15 cellular contexts compared by ENCODE assay signal in the genomic region with DNA sequence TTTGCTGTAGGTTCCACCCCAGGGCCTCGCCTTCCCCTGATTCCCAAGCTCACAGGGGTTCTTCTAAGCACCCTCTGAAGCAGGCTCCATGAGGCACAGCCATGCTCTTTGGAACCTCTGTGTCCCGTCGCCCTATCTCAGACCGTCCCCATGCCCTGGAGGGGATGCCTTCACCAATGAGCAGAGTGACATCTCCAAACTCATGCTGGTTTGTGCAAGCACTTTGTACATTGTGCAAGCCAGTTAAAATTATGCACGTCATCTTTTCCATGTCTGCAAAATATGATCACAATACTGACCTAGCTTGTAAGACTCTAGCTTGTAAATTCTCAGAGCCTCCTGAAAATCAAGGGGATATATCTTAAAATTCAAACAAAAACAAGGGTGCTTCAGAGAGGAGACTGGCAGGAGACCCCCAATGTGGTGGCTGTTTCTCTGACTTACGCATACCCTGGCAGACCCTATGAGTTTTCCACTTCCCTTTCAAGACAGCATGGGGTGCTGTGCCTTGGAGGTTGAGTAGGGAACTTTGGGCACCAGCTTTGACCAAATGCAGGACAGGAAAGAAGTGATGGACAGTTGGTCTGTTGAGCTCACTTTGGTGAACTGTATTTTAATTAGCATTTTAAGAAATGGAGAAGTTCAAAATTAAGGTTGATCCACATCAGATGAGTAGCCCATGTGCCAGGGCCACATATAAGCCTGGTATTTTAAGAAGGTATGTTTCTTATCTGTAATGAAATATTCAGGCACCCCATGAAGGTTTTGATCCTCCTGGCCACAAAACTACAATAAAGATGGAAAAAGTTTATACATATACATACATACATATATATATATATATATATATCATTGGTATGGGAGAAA. TPM values are rescaled to one million over a fixed set of nuclear protein-coding genes. Genes with fewer than 3 reads are reported as not detected.
DNase-seq lines count a peak whose midpoint lies in the region; ATAC-seq and TF ChIP-seq lines count a peak whose summit lies in the region.
"Had no signal": no experiment of that assay in that cellular context is flagged by ENCODE, and none has a peak within 500 bp of the region (broad histone marks: within the 10 kb centered on the region; RNA-seq: fewer than 3 reads in every experiment).

No MANE protein-coding gene starts in this region.

- no peak for DNase-seq in Right ventricle myocardium superior
- no peak for DNase-seq in cardiac septum (ENCODE audit: low spot score)
- DNase-seq in body of pancreas, result peak in 1 of 4 donors; percentile 30
- no peak for DNase-seq in natural killer cell
- no peak for DNase-seq in SHP77 (lab: John Stamatoyannopoulos, UW)
- no peak for DNase-seq in CD4-positive, alpha-beta T cell
- no peak for DNase-seq in hippocampal formation (lab: John Stamatoyannopoulos, UW)
- DNase-seq: activated gamma-delta T cell, H7, mesendoderm, NCI-H187 treated with DMSO at 0.1 percent for 48 hours had no signal

- POLR2A ChIA-PET in CD4-positive, alpha-beta T cell (lab: Charles Lee), result interaction anchor here (1.0 kb wide), 1 partner anchor 45 kb away, joined by 4 read pairs; no protein-coding TSS in a partner anchor

- H3K4me3 Mint-ChIP-seq in natural killer cell, result peak overlapping the region; percentile 9
- H3K4me3 Mint-ChIP-seq in CD4-positive, alpha-beta T cell, result no peak overlapping the region
- H3K4me3 Mint-ChIP-seq: activated CD4-positive, alpha-beta T cell treated with anti-CD3 and anti-CD28 coated beads, Interleukin-2, amount 10 ng/mL, durations not matched to agents 7 days and 5 days had no signal

- ATAC-seq in Right ventricle myocardium superior (ENCODE audit: poor library complexity) (peak; percentile 38), body of pancreas (peak; percentile 6), natural killer cell (peak in 1 of 3 donors; percentile 44), HG02973 (IDR thresholded peaks at IDR 0.05; ENCODE audit: unreplicated experiment) (no peak)
- no peak for ATAC-seq in CD4-positive, alpha-beta T cell (ENCODE audit: poor library complexity)

- no peak overlapping the region for H3K4me3 ChIP-seq in body of pancreas
- H3K4me3 ChIP-seq: thoracic aorta had no signal

- peaks cover 19 to 29% of the 10 kb centered on the region in 2 donors for H3K4me1 Mint-ChIP-seq in natural killer cell
- peaks cover 31% of the 10 kb centered on the region for H3K4me1 Mint-ChIP-seq in CD4-positive, alpha-beta T cell (ENCODE audit: low read depth)

- intact Hi-C loops in Right ventricle myocardium superior (cut with DNase I) (no loop called here), cardiac septum (cut with DNase I) (no loop called here), body of pancreas (cut with DNase I) (no loop called here), natural killer cell (cut with micrococcal nuclease) (no loop called here)
- intact Hi-C loops in CD4-positive, alpha-beta T cell (cut with DNase I, micrococcal nuclease), result no loop called here

- H3K36me3 ChIP-seq in body of pancreas (replicated peaks in 1 of 2; ENCODE audit: insufficient read depth in 1 of 2, low read depth in 2 of 2), result no peaks in the 10 kb centered on the region

- peak in 1 of 3 donors; percentile 9 for TF ChIP-seq POLR2A in body of pancreas (IDR thresholded peaks at IDR 0.05)

- no peaks in the 10 kb centered on the region for H3K27me3 Mint-ChIP-seq in natural killer cell (ENCODE audit: low read depth in 2 of 2)
- H3K27me3 Mint-ChIP-seq in CD4-positive, alpha-beta T cell, result no peaks in the 10 kb centered on the region
- H3K27me3 Mint-ChIP-seq: activated CD4-positive, alpha-beta T cell treated with anti-CD3 and anti-CD28 coated beads, Interleukin-2, amount 10 ng/mL, durations not matched to agents 7 days and 5 days had no signal

- CTCF ChIA-PET in CD4-positive, alpha-beta T cell (lab: Charles Lee), result interaction anchor here (1.7 kb wide), 1 partner anchor 9 kb away, joined by 5 read pairs; no protein-coding TSS in a partner anchor

- H3K27me3 ChIP-seq in body of pancreas, result no peaks in the 10 kb centered on the region
- H3K27me3 ChIP-seq in CD4-positive, alpha-beta T cell (ENCODE audit: control insufficient read depth, insufficient read depth, low read length), result no peaks in the 10 kb centered on the region

- TF ChIP-seq CTCF in body of pancreas (IDR thresholded peaks at IDR 0.05), result no peak
- TF ChIP-seq CTCF in natural killer cell (IDR thresholded peaks at IDR 0.05), result no peak
- no peak for TF ChIP-seq CTCF in CD4-positive, alpha-beta T cell (IDR thresholded peaks at IDR 0.05)

- H3K4me1 ChIP-seq in body of pancreas, result peaks cover 11% of the 10 kb centered on the region

- peak overlapping the region in 1 of 4 donors; percentile 67 for H3K27ac ChIP-seq in body of pancreas
- H3K27ac ChIP-seq in CD4-positive, alpha-beta T cell (ENCODE audit: low read depth, low read length), result no peak overlapping the region
- H3K27ac ChIP-seq: epithelial cell of prostate, thoracic aorta had no signal

- 76 to 98% methylated on average over 6 of the region's 6 CpGs for WGBS in body of pancreas, 2 donors

- no peaks in the 10 kb centered on the region for H3K9me3 ChIP-seq in body of pancreas
- no peaks in the 10 kb centered on the region for H3K9me3 ChIP-seq in CD4-positive, alpha-beta T cell (ENCODE audit: control insufficient read depth, low read length)
- H3K9me3 ChIP-seq: thoracic aorta had no signal

- no peaks in the 10 kb centered on the region for H3K9me3 Mint-ChIP-seq in natural killer cell
- H3K9me3 Mint-ChIP-seq in CD4-positive, alpha-beta T cell, result no peaks in the 10 kb centered on the region
- H3K9me3 Mint-ChIP-seq: activated CD4-positive, alpha-beta T cell treated with anti-CD3 and anti-CD28 coated beads, Interleukin-2, amount 10 ng/mL, durations not matched to agents 7 days and 5 days had no signal

- H3K27ac Mint-ChIP-seq in natural killer cell, result peak overlapping the region in 1 of 2 donors; percentile 51
- H3K27ac Mint-ChIP-seq in CD4-positive, alpha-beta T cell, result no peak overlapping the region
- H3K27ac Mint-ChIP-seq: activated CD4-positive, alpha-beta T cell treated with anti-CD3 and anti-CD28 coated beads, Interleukin-2, amount 10 ng/mL, durations not matched to agents 7 days and 5 days had no signal

- H3K36me3 Mint-ChIP-seq in natural killer cell, result peaks cover 4% of the 10 kb centered on the region
- H3K36me3 Mint-ChIP-seq in CD4-positive, alpha-beta T cell (ENCODE audit: low read depth), result peaks cover 42% of the 10 kb centered on the region

RNA-seq across cellular contexts. Expression of a gene that starts 46.2 kb away (rescaled TPM):
- total RNA-seq in Right ventricle myocardium superior (12.1 TPM), cardiac septum (32.7 TPM), body of pancreas (1 to 10 TPM; 4.3 to 7.3 TPM), natural killer cell (10 to 100 TPM; 25.9 to 48.1 (median 30.9) TPM)
- 10 to 100 TPM in 1 of 2 experiments, 1 to 10 TPM in 1; 8.2 to 11.1 TPM for total RNA-seq in CD4-positive, alpha-beta T cell

Comparison
In these comparisons a context has a peak if more than half of its experiments do, and no peak if none do; other contexts are left out.
1. ATAC-seq: peak in Right ventricle myocardium superior (single experiment) and body of pancreas (single experiment); none in CD4-positive, alpha-beta T cell (single experiment) and HG02973 (single experiment).